15 cellular contexts compared by ENCODE assay signal in the genomic region with DNA sequence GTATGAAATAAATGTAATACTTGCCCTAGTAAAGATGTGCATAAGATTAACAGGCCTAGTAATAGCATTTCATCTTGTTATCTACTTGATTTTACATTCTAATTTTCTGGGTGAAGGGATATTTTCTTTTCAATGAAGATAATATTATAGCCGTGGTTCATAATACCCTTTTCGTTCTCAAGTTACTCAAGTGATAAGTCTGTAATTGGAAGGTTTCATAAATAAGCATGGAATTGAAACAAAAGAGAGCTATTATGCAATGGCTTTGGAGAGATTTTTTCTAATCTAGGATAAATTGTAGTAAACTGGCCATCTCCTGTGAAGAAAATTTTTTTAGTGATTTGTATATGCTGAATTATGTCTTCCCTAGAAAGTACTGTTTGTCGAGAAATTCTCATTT. TPM values are rescaled to one million over a fixed set of nuclear protein-coding genes. Genes with fewer than 3 reads are reported as not detected.
DNase-seq lines count a peak whose midpoint lies in the region; ATAC-seq and TF ChIP-seq lines count a peak whose summit lies in the region.
"Had no signal": no experiment of that assay in that cellular context is flagged by ENCODE, and none has a peak within 500 bp of the region (broad histone marks: within the 10 kb centered on the region; RNA-seq: fewer than 3 reads in every experiment).

No MANE protein-coding gene starts in this region.

- H3K56ac ChIP-seq in IMR-90 (ENCODE audit: extremely low read depth, insufficient read depth, low read length), result no peak overlapping the region

- no peak overlapping the region for H3K9ac ChIP-seq in IMR-90 (ENCODE audit: low read depth, low read length)

- H3K4me3 Mint-ChIP-seq in brain (peak overlapping the region in 2 of 5 experiments; percentile 59 to 61), mesothelial cell of epicardium (no peak overlapping the region), type B pancreatic cell (no peak overlapping the region)
- H3K4me3 Mint-ChIP-seq: CD4-positive, alpha-beta memory T cell had no signal

- peak overlapping the region in 3 of 5 experiments; percentile 34 to 72 (median 42) for H3K27ac Mint-ChIP-seq in brain
- H3K27ac Mint-ChIP-seq in mesothelial cell of epicardium, result peak overlapping the region; percentile 58
- H3K27ac Mint-ChIP-seq in type B pancreatic cell, result no peak overlapping the region

- no peaks in the 10 kb centered on the region for H3K9me3 ChIP-seq in IMR-90 (ENCODE audit: control insufficient read depth, insufficient read depth, low read length)
- H3K9me3 ChIP-seq in testis, result no peaks in the 10 kb centered on the region
- H3K9me3 ChIP-seq: BE2C had no signal

- in situ Hi-C loops in IMR-90 (cut with MboI; ENCODE audit: low sequenced_read_pairs), result no loop called here

- H3K23ac ChIP-seq in IMR-90 (ENCODE audit: low read depth, low read length), result no peak overlapping the region

- no peak for TF ChIP-seq RAD21 in IMR-90 (IDR thresholded peaks at IDR 0.05; ENCODE audit: low read length)

- no TSS peak for BruUV-seq in IMR-90 (replicated peaks; lab: Mats Ljungman, UMichigan)

- H3K18ac ChIP-seq in IMR-90 (ENCODE audit: low read depth, low read length), result no peak overlapping the region

- intact Hi-C loops in IMR-90 (cut with micrococcal nuclease) (no loop called here), testis (cut with DNase I; ENCODE audit: low total_unique reads) (no loop called here)

- no peak overlapping the region for H3K14ac ChIP-seq in IMR-90 (replicated peaks; ENCODE audit: low read depth, low read length)

- H3K9me3 Mint-ChIP-seq in brain (no peaks in the 10 kb centered on the region), mesothelial cell of epicardium (no peaks in the 10 kb centered on the region), type B pancreatic cell (no peaks in the 10 kb centered on the region)
- H3K9me3 Mint-ChIP-seq: CD4-positive, alpha-beta memory T cell had no signal

- peaks cover 60% of the 10 kb centered on the region for H3K36me3 Mint-ChIP-seq in brain
- H3K36me3 Mint-ChIP-seq in mesothelial cell of epicardium, result peaks cover 31% of the 10 kb centered on the region
- H3K36me3 Mint-ChIP-seq in type B pancreatic cell, result peaks cover 38% of the 10 kb centered on the region

- H2AK5ac ChIP-seq in IMR-90 (ENCODE audit: low read depth, low read length), result no peak overlapping the region

- TF ChIP-seq CTCF in 22Rv1 (IDR thresholded peaks at IDR 0.05) (no peak), IMR-90 (conservative IDR thresholded peaks at IDR 0.05; ENCODE audit: low read depth, low read length) (no peak), brain (conservative IDR thresholded peaks at IDR 0.05) (no peak), mesothelial cell of epicardium (IDR thresholded peaks at IDR 0.05; ENCODE audit: unreplicated experiment) (no peak), type B pancreatic cell (conservative IDR thresholded peaks at IDR 0.05) (no peak), testis (IDR thresholded peaks at IDR 0.05) (no peak)

- no peak for TF ChIP-seq POLR2A in IMR-90 (IDR thresholded peaks at IDR 0.05; ENCODE audit: low read depth, low read length)
- TF ChIP-seq POLR2A in testis (IDR thresholded peaks at IDR 0.05), result no peak

- no peak overlapping the region for H4K91ac ChIP-seq in IMR-90 (ENCODE audit: insufficient read depth, low read depth, low read length)

- H4K8ac ChIP-seq in IMR-90 (ENCODE audit: low read depth in 2 of 2, low read length in 2 of 2), result no peak overlapping the region

- H3K27ac ChIP-seq in 22Rv1, result peak overlapping the region; percentile 19; the same call in 1 of the 2 replicates
- H3K27ac ChIP-seq in IMR-90 (ENCODE audit: insufficient read depth, low read length), result no peak overlapping the region
- no peak overlapping the region for H3K27ac ChIP-seq in testis
- H3K27ac ChIP-seq: C4-2B had no signal

- no peak overlapping the region for H2AFZ ChIP-seq in IMR-90 (replicated peaks; ENCODE audit: low read length, poor library complexity)

- dilution Hi-C loops in IMR-90 (cut with HindIII; ENCODE audit: low sequenced_read_pairs, unreplicated experiment), result no loop called here

- peaks cover 10 to 21% of the 10 kb centered on the region in 2 experiments; a peak in 3 of 4 replicates for H3K79me1 ChIP-seq in IMR-90 (ENCODE audit: low read depth in 1 of 2, low read length in 2 of 2)

- H4K20me1 ChIP-seq in IMR-90 (ENCODE audit: insufficient read depth, low read length), result no peaks in the 10 kb centered on the region

- POLR2A ChIA-PET in IMR-90 (lab: Charles Lee; ENCODE audit: unreplicated experiment), result no interaction called here

- H3K27me3 Mint-ChIP-seq in brain, result no peaks in the 10 kb centered on the region
- no peaks in the 10 kb centered on the region for H3K27me3 Mint-ChIP-seq in mesothelial cell of epicardium (ENCODE audit: low read depth)
- no peaks in the 10 kb centered on the region for H3K27me3 Mint-ChIP-seq in type B pancreatic cell
- H3K27me3 Mint-ChIP-seq: CD4-positive, alpha-beta memory T cell had no signal

- no peaks in the 10 kb centered on the region for H3K4me1 ChIP-seq in IMR-90 (ENCODE audit: control insufficient read depth, insufficient read depth, low read length)
- no peaks in the 10 kb centered on the region for H3K4me1 ChIP-seq in testis
- H3K4me1 ChIP-seq: BE2C had no signal

- no peak overlapping the region for H4K5ac ChIP-seq in IMR-90 (ENCODE audit: low read depth, low read length)

- no peaks in the 10 kb centered on the region for H3K27me3 ChIP-seq in IMR-90 (ENCODE audit: control insufficient read depth, insufficient read depth, low read length)
- H3K27me3 ChIP-seq in testis, result no peaks in the 10 kb centered on the region
- H3K27me3 ChIP-seq: BE2C had no signal

- H2AK9ac ChIP-seq in IMR-90 (replicated peaks; ENCODE audit: low read depth, low read length, poor library complexity), result no peak overlapping the region

- H3K4me3 ChIP-seq in IMR-90 (ENCODE audit: insufficient read depth, low read depth, low read length) (no peak overlapping the region), testis (no peak overlapping the region)
- H3K4me3 ChIP-seq: K562 had no signal

- peaks cover 7% of the 10 kb centered on the region for H3K36me3 ChIP-seq in IMR-90 (ENCODE audit: control insufficient read depth, insufficient read depth, low read length)
- H3K36me3 ChIP-seq in testis (ENCODE audit: low read depth, missing control alignments), result no peaks in the 10 kb centered on the region

- WGBS in IMR-90 (ENCODE audit: extremely low coverage in 2 of 2, insufficient read length in 1 of 2), 2 experiments, result no CpG with 5 or more reads among the region's 3 CpGs
- 66 to 75% methylated on average over 3 of the region's 3 CpGs for WGBS in testis, 2 donors

- H3K4me1 Mint-ChIP-seq in brain, result peaks cover 37% of the 10 kb centered on the region
- peaks cover 19% of the 10 kb centered on the region for H3K4me1 Mint-ChIP-seq in mesothelial cell of epicardium
- peaks cover 10% of the 10 kb centered on the region for H3K4me1 Mint-ChIP-seq in type B pancreatic cell (ENCODE audit: unreplicated experiment)

- H3K4ac ChIP-seq in IMR-90 (ENCODE audit: low read depth, low read length), result no peak overlapping the region

- H2BK20ac ChIP-seq in IMR-90 (ENCODE audit: low read depth, low read length), result no peak overlapping the region

- DNase-seq in IMR-90, result no peak
- no peak for DNase-seq in mesothelial cell of epicardium (ENCODE audit: low spot score in 2 of 2, unreplicated experiment in 2 of 2)
- DNase-seq in type B pancreatic cell (ENCODE audit: extremely low spot score, unreplicated experiment), result no peak
- DNase-seq in testis, result no peak
- DNase-seq: BE2C; CD4-positive, alpha-beta memory T cell; DND-41; GDM1 had no signal

- ATAC-seq in IMR-90 (ENCODE audit: low read depth) (no peak), HG02852 (IDR thresholded peaks at IDR 0.05; ENCODE audit: unreplicated experiment) (no peak), HG03521 (IDR thresholded peaks at IDR 0.05; ENCODE audit: unreplicated experiment) (no peak)
- ATAC-seq: HepG2, K562 had no signal

- no peaks in the 10 kb centered on the region for H3K9me1 ChIP-seq in IMR-90 (ENCODE audit: insufficient read depth, low read length)

- no peak overlapping the region for H2BK5ac ChIP-seq in IMR-90 (ENCODE audit: low read depth, low read length, poor library complexity, severe bottlenecking)

- no peak overlapping the region for H3K4me2 ChIP-seq in IMR-90 (ENCODE audit: low read depth, low read length)

- H2BK15ac ChIP-seq in IMR-90 (ENCODE audit: low read depth, low read length), result no peak overlapping the region

- CTCF ChIA-PET in IMR-90 (lab: Yijun Ruan, JAX), result no interaction called here

- no peak overlapping the region for H2BK120ac ChIP-seq in IMR-90 (ENCODE audit: low read depth, low read length)

TF ChIP-seq in IMR-90, 13 proteins besides CTCF, POLR2A, EP300 and RAD21:
- TF ChIP-seq MAFK (IDR thresholded peaks at IDR 0.05; ENCODE audit: low read depth, low read length), result no peak
- peak; percentile 30; the same call in 1 of the 2 replicates for TF ChIP-seq CEBPB (IDR thresholded peaks at IDR 0.05; ENCODE audit: low read depth, low read length)
- TF ChIP-seq NFE2L2 (IDR thresholded peaks at IDR 0.05; ENCODE audit: low read depth, low read length), result no peak
- TF ChIP-seq MAZ (IDR thresholded peaks at IDR 0.05; ENCODE audit: borderline replicate concordance, low read depth, low read length), result no peak
- TF ChIP-seq, protein P1, sequence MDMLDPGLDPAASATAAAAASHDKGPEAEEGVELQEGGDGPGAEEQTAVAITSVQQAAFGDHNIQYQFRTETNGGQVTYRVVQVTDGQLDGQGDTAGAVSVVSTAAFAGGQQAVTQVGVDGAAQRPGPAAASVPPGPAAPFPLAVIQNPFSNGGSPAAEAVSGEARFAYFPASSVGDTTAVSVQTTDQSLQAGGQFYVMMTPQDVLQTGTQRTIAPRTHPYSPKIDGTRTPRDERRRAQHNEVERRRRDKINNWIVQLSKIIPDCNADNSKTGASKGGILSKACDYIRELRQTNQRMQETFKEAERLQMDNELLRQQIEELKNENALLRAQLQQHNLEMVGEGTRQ (IDR thresholded peaks at IDR 0.05; ENCODE audit: low read depth, low read length), result no peak
- no peak for TF ChIP-seq FOS (IDR thresholded peaks at IDR 0.05; ENCODE audit: low read depth, low read length)
TF ChIP-seq in IMR-90: peak in this region for 1.

RNA-seq across cellular contexts. Expression of a gene that starts 19.0 kb away (rescaled TPM):
- total RNA-seq in IMR-90 (2012; rRNA removed), result 16.5 and 23.9 TPM in 2 replicates
- polyA plus RNA-seq in IMR-90 (2012; rRNA removed), result 11.3 and 13.1 TPM in 2 replicates
- polyA plus RNA-seq in IMR-90 (2012; cell fraction: cytosol; rRNA removed), result 2.6 and 5.3 TPM in 2 replicates
- 2.2 and 17.5 TPM in 2 replicates for polyA plus RNA-seq in IMR-90 (2012; cell fraction: nucleus; rRNA removed; ENCODE audit: low replicate concordance)
- 12.9 TPM for polyA plus RNA-seq in brain (ENCODE audit: insufficient read depth, low read depth, low replicate concordance)
- total RNA-seq in mesothelial cell of epicardium, result 35.0 to 38.4 TPM (median 36.5 TPM) in 3 replicates
- total RNA-seq in type B pancreatic cell (ENCODE audit: low replicate concordance), result 32.9 and 35.7 TPM in 2 replicates
- total RNA-seq in testis, result 10 to 100 TPM; 32.8 to 41.4 TPM
- 35.7 TPM for polyA plus RNA-seq in testis (ENCODE audit: insufficient read depth, low read depth, low replicate concordance)
